Comparison of ENCODE assay signal across 8 cellular contexts in genomic region chr15:31346367-31347066, GRCh38. TPM values are rescaled to one million over a fixed set of nuclear protein-coding genes. Genes with fewer than 3 reads are reported as not detected.
A peak's percentile ranks its signal among the peaks of the same experiment; 100 is the strongest.
DNase-seq lines count a peak whose midpoint lies in the region; ATAC-seq and TF ChIP-seq lines count a peak whose summit lies in the region.

No MANE protein-coding gene starts in this region.

- WGBS in esophagus muscularis mucosa, result 82% methylated on average over 10 of the region's 14 CpGs

- TF ChIP-seq CTCF in esophagus muscularis mucosa (IDR thresholded peaks at IDR 0.05) (no peak), glutamatergic neuron (IDR thresholded peaks at IDR 0.05; ENCODE audit: partially characterized antibody, unreplicated experiment) (no peak)

- ATAC-seq in GM19043 (IDR thresholded peaks at IDR 0.05; ENCODE audit: low read depth, unreplicated experiment) (peak; percentile 45), HG03432 (IDR thresholded peaks at IDR 0.05; ENCODE audit: unreplicated experiment) (peak; percentile 44)

- H3K27ac ChIP-seq in BLaER1 treated with 17β-estradiol and CSF1 and Interleukin-3, amounts not matched to agents 10 nM and 100 nM, result peak overlapping the region in 9 of 11 experiments; percentile 16 to 58 (median 46); a peak in 13 of 22 replicates
- H3K27ac ChIP-seq in esophagus muscularis mucosa (replicated peaks in 1 of 4), result peak overlapping the region; percentile 58 to 85 (median 73)

- no peaks in the 10 kb centered on the region for H3K9me3 ChIP-seq in BLaER1 treated with 17β-estradiol and CSF1 and Interleukin-3, amounts not matched to agents 10 nM and 100 nM (replicated peaks in 1 of 11)
- H3K9me3 ChIP-seq in esophagus muscularis mucosa, result no peaks in the 10 kb centered on the region

- no peak overlapping the region; a peak in 1 of 20 replicates for H3K4me3 ChIP-seq in BLaER1 treated with 17β-estradiol and CSF1 and Interleukin-3, amounts not matched to agents 10 nM and 100 nM
- no peak overlapping the region for H3K4me3 ChIP-seq in esophagus muscularis mucosa

- no peak for DNase-seq in esophagus muscularis mucosa (ENCODE audit: extremely low spot score)
- no peak for DNase-seq in islet precursor cell
- DNase-seq in amniotic stem cell (lab: John Stamatoyannopoulos, UW), result no peak
- no peak for DNase-seq in central memory CD4-positive, alpha-beta T cell
- DNase-seq in glutamatergic neuron, result no peak

- peaks cover 9% of the 10 kb centered on the region for H3K27me3 Mint-ChIP-seq in glutamatergic neuron (ENCODE audit: unreplicated experiment)

- H4K20me1 ChIP-seq in BLaER1 treated with 17β-estradiol and CSF1 and Interleukin-3, amounts not matched to agents 10 nM and 100 nM, result peaks cover 100% of the 10 kb centered on the region in 11 experiments

- peak overlapping the region in 10 of 11 experiments; percentile 26 to 67 (median 56); a peak in 16 of 22 replicates for H3K9ac ChIP-seq in BLaER1 treated with 17β-estradiol and CSF1 and Interleukin-3, amounts not matched to agents 10 nM and 100 nM

- intact Hi-C loops in esophagus muscularis mucosa (cut with DNase I), result no loop called here

- H3K4me2 ChIP-seq in BLaER1 treated with 17β-estradiol and CSF1 and Interleukin-3, amounts not matched to agents 10 nM and 100 nM, result peak overlapping the region; percentile 86 to 99 (median 94)

- H3K4me3 Mint-ChIP-seq in glutamatergic neuron (ENCODE audit: unreplicated experiment), result no peak overlapping the region

- H3K9me3 Mint-ChIP-seq in glutamatergic neuron (ENCODE audit: unreplicated experiment), result peaks cover 14% of the 10 kb centered on the region

- H3K36me3 ChIP-seq in BLaER1 treated with 17β-estradiol and CSF1 and Interleukin-3, amounts not matched to agents 10 nM and 100 nM, result peaks cover 13 to 57% (median 32%) of the 10 kb centered on the region in 11 experiments; a peak in 21 of 22 replicates
- H3K36me3 ChIP-seq in esophagus muscularis mucosa, result peaks cover 0 to 14% (median 9%) of the 10 kb centered on the region in 4 donors

- H3K4me1 Mint-ChIP-seq in glutamatergic neuron (ENCODE audit: low read depth, unreplicated experiment), result peaks cover 54% of the 10 kb centered on the region

- H3K4me1 ChIP-seq in BLaER1 treated with 17β-estradiol and CSF1 and Interleukin-3, amounts not matched to agents 10 nM and 100 nM, result peaks cover 99 to 100% (median 100%) of the 10 kb centered on the region in 10 experiments
- peaks cover 100% of the 10 kb centered on the region in 4 donors for H3K4me1 ChIP-seq in esophagus muscularis mucosa

- H3K36me3 Mint-ChIP-seq in glutamatergic neuron (ENCODE audit: unreplicated experiment), result no peaks in the 10 kb centered on the region

- H3K27me3 ChIP-seq in BLaER1 treated with 17β-estradiol and CSF1 and Interleukin-3, amounts not matched to agents 10 nM and 100 nM, result no peaks in the 10 kb centered on the region
- H3K27me3 ChIP-seq in esophagus muscularis mucosa, result no peaks in the 10 kb centered on the region

- no peak for TF ChIP-seq POLR2A in esophagus muscularis mucosa (IDR thresholded peaks at IDR 0.05; ENCODE audit: low read depth)

- no peak overlapping the region for H3K27ac Mint-ChIP-seq in glutamatergic neuron (ENCODE audit: unreplicated experiment)

- TF ChIP-seq EP300 in esophagus muscularis mucosa (IDR thresholded peaks at IDR 0.05), result no peak

RNA-seq across cellular contexts. Expression of gene KLF13, which starts 19.9 kb away (rescaled TPM):
- total RNA-seq in esophagus muscularis mucosa, result 100 to 1,000 TPM in 1 of 4 donors, 10 to 100 TPM in 3; 57.3 to 109 (median 74.2) TPM
- 141 TPM for total RNA-seq in glutamatergic neuron (ENCODE audit: unreplicated experiment)
